ENCODE assay signal across 8 cellular contexts in genomic region chr2:153163055-153163454, GRCh38.
A peak's percentile ranks its signal among the peaks of the same experiment; 100 is the strongest.
DNase-seq lines count a peak whose midpoint lies in the region; ATAC-seq and TF ChIP-seq lines count a peak whose summit lies in the region.

No MANE protein-coding gene starts in this region.

- no peak overlapping the region for H3K56ac ChIP-seq in IMR-90 (ENCODE audit: extremely low read depth, insufficient read depth, low read length)

- in situ Hi-C loops in IMR-90 (cut with MboI; ENCODE audit: low sequenced_read_pairs): no loop called here

- no peak overlapping the region for H2AK9ac ChIP-seq in IMR-90 (replicated peaks; ENCODE audit: low read depth, low read length, poor library complexity)

- no peak overlapping the region for H3K27ac ChIP-seq in IMR-90 (ENCODE audit: insufficient read depth, low read length)

- no peaks in the 10 kb centered on the region for H3K27me3 ChIP-seq in IMR-90 (ENCODE audit: control insufficient read depth, insufficient read depth, low read length)

- H3K4me1 Mint-ChIP-seq in stimulated activated effector memory CD8-positive, alpha-beta T cell treated with anti-CD3 and anti-CD28 coated beads, Interleukin-12 subunit alpha, Interleukin-12 subunit beta, amount 100 ng/mL, for 72 hours: no peaks in the 10 kb centered on the region

- DNase-seq in IMR-90 (no peak), RPMI8226 (peak; percentile 24), iPS-NIHi11 (ENCODE audit: low spot score) (peak; percentile 57), ecto neural progenitor cell (ENCODE audit: low spot score) (no peak)
- DNase-seq in stimulated activated effector memory CD8-positive, alpha-beta T cell treated with anti-CD3 and anti-CD28 coated beads, Interleukin-12 subunit alpha, Interleukin-12 subunit beta, amount 100 ng/mL, for 72 hours (ENCODE audit: low spot score in 2 of 2): no peak

- ATAC-seq in IMR-90 (ENCODE audit: low read depth) (no peak), GM21717 (IDR thresholded peaks at IDR 0.05; ENCODE audit: unreplicated experiment) (no peak), GM19463 (IDR thresholded peaks at IDR 0.05; ENCODE audit: unreplicated experiment) (no peak)
- ATAC-seq in stimulated activated effector memory CD8-positive, alpha-beta T cell treated with anti-CD3 and anti-CD28 coated beads, Interleukin-12 subunit alpha, Interleukin-12 subunit beta, amount 100 ng/mL, for 72 hours: no peak

- POLR2A ChIA-PET in IMR-90 (lab: Charles Lee; ENCODE audit: unreplicated experiment): no interaction called here

- dilution Hi-C loops in IMR-90 (cut with HindIII; ENCODE audit: low sequenced_read_pairs, unreplicated experiment): no loop called here

- no peaks in the 10 kb centered on the region for H3K4me1 ChIP-seq in IMR-90 (ENCODE audit: control insufficient read depth, insufficient read depth, low read length)

- H3K27ac Mint-ChIP-seq in stimulated activated effector memory CD8-positive, alpha-beta T cell treated with anti-CD3 and anti-CD28 coated beads, Interleukin-12 subunit alpha, Interleukin-12 subunit beta, amount 100 ng/mL, for 72 hours: no peak overlapping the region

- no peak overlapping the region for H2AK5ac ChIP-seq in IMR-90 (ENCODE audit: low read depth, low read length)

- no peak overlapping the region for H4K91ac ChIP-seq in IMR-90 (ENCODE audit: insufficient read depth, low read depth, low read length)

- TF ChIP-seq POLR2A in IMR-90 (IDR thresholded peaks at IDR 0.05; ENCODE audit: low read depth, low read length): no peak

- no peaks in the 10 kb centered on the region for H3K36me3 ChIP-seq in IMR-90 (ENCODE audit: control insufficient read depth, insufficient read depth, low read length)

- no peak overlapping the region for H2AFZ ChIP-seq in IMR-90 (replicated peaks; ENCODE audit: low read length, poor library complexity)

- CTCF ChIA-PET in IMR-90 (lab: Yijun Ruan, JAX): no interaction called here

- no peak overlapping the region for H3K4me3 ChIP-seq in IMR-90 (ENCODE audit: insufficient read depth, low read depth, low read length)

- H3K9me1 ChIP-seq in IMR-90 (ENCODE audit: insufficient read depth, low read length): no peaks in the 10 kb centered on the region

- no peak overlapping the region for H2BK5ac ChIP-seq in IMR-90 (ENCODE audit: low read depth, low read length, poor library complexity, severe bottlenecking)

- no peaks in the 10 kb centered on the region for H3K9me3 Mint-ChIP-seq in stimulated activated effector memory CD8-positive, alpha-beta T cell treated with anti-CD3 and anti-CD28 coated beads, Interleukin-12 subunit alpha, Interleukin-12 subunit beta, amount 100 ng/mL, for 72 hours

- no peak overlapping the region for H2BK15ac ChIP-seq in IMR-90 (ENCODE audit: low read depth, low read length)

- no TSS peak for BruUV-seq in IMR-90 (replicated peaks; lab: Mats Ljungman, UMichigan)

- H3K18ac ChIP-seq in IMR-90 (ENCODE audit: low read depth, low read length): no peak overlapping the region

- no peaks in the 10 kb centered on the region for H3K36me3 Mint-ChIP-seq in stimulated activated effector memory CD8-positive, alpha-beta T cell treated with anti-CD3 and anti-CD28 coated beads, Interleukin-12 subunit alpha, Interleukin-12 subunit beta, amount 100 ng/mL, for 72 hours

- TF ChIP-seq CTCF in GM12872 (IDR thresholded peaks at IDR 0.05; ENCODE audit: insufficient read depth, low read depth, low read length) (peak; percentile 56), IMR-90 (conservative IDR thresholded peaks at IDR 0.05; ENCODE audit: low read depth, low read length) (0 out of 2 replicates have a peak, but pooled peaks have one; percentile 14)

- H3K14ac ChIP-seq in IMR-90 (replicated peaks; ENCODE audit: low read depth, low read length): no peak overlapping the region

- no peak overlapping the region for H3K23ac ChIP-seq in IMR-90 (ENCODE audit: low read depth, low read length)

- H4K8ac ChIP-seq in IMR-90 (ENCODE audit: low read depth in 2 of 2, low read length in 2 of 2): no peak overlapping the region

- H3K4me3 Mint-ChIP-seq in stimulated activated effector memory CD8-positive, alpha-beta T cell treated with anti-CD3 and anti-CD28 coated beads, Interleukin-12 subunit alpha, Interleukin-12 subunit beta, amount 100 ng/mL, for 72 hours: no peak overlapping the region

- no peak overlapping the region for H3K4ac ChIP-seq in IMR-90 (ENCODE audit: low read depth, low read length)

- WGBS in IMR-90 (ENCODE audit: extremely low coverage in 2 of 2, insufficient read length in 1 of 2), 2 experiments: no CpG with 5 or more reads among the region's 2 CpGs

- H4K5ac ChIP-seq in IMR-90 (ENCODE audit: low read depth, low read length): no peak overlapping the region

- TF ChIP-seq RAD21 in IMR-90 (IDR thresholded peaks at IDR 0.05; ENCODE audit: low read length): no peak

- H2BK20ac ChIP-seq in IMR-90 (ENCODE audit: low read depth, low read length): no peak overlapping the region

- H3K9me3 ChIP-seq in IMR-90 (ENCODE audit: control insufficient read depth, insufficient read depth, low read length): no peaks in the 10 kb centered on the region

- H2BK120ac ChIP-seq in IMR-90 (ENCODE audit: low read depth, low read length): no peak overlapping the region

- no peak overlapping the region for H3K9ac ChIP-seq in IMR-90 (ENCODE audit: low read depth, low read length)

- no peak overlapping the region for H3K4me2 ChIP-seq in IMR-90 (ENCODE audit: low read depth, low read length)

- no peaks in the 10 kb centered on the region for H3K79me1 ChIP-seq in IMR-90 (ENCODE audit: low read depth in 1 of 2, low read length in 2 of 2)

- intact Hi-C loops in IMR-90 (cut with micrococcal nuclease): no loop called here

- no peaks in the 10 kb centered on the region for H4K20me1 ChIP-seq in IMR-90 (ENCODE audit: insufficient read depth, low read length)

TF ChIP-seq in IMR-90, 13 proteins besides CTCF, POLR2A, EP300 and RAD21:
- TF ChIP-seq CEBPB (IDR thresholded peaks at IDR 0.05; ENCODE audit: low read depth, low read length) (no peak), RCOR1 (IDR thresholded peaks at IDR 0.05; ENCODE audit: insufficient replicate concordance, low read length) (no peak), BHLHE40 (IDR thresholded peaks at IDR 0.05; ENCODE audit: low read depth, low read length) (no peak), CHD1 (IDR thresholded peaks at IDR 0.05; ENCODE audit: low read depth, low read length) (no peak), MXI1 (IDR thresholded peaks at IDR 0.05; ENCODE audit: borderline replicate concordance, low read depth, low read length) (no peak), FOS (IDR thresholded peaks at IDR 0.05; ENCODE audit: low read depth, low read length) (no peak), NFE2L2 (IDR thresholded peaks at IDR 0.05; ENCODE audit: low read depth, low read length) (no peak), MAFK (IDR thresholded peaks at IDR 0.05; ENCODE audit: low read depth, low read length) (no peak), SMC3 (IDR thresholded peaks at IDR 0.05; ENCODE audit: low read depth, low read length) (no peak), MAZ (IDR thresholded peaks at IDR 0.05; ENCODE audit: borderline replicate concordance, low read depth, low read length) (no peak), RFX5 (IDR thresholded peaks at IDR 0.05; ENCODE audit: low read depth, low read length) (no peak)
- TF ChIP-seq, protein P1, sequence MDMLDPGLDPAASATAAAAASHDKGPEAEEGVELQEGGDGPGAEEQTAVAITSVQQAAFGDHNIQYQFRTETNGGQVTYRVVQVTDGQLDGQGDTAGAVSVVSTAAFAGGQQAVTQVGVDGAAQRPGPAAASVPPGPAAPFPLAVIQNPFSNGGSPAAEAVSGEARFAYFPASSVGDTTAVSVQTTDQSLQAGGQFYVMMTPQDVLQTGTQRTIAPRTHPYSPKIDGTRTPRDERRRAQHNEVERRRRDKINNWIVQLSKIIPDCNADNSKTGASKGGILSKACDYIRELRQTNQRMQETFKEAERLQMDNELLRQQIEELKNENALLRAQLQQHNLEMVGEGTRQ (IDR thresholded peaks at IDR 0.05; ENCODE audit: low read depth, low read length): no peak
- TF ChIP-seq, protein P2, sequence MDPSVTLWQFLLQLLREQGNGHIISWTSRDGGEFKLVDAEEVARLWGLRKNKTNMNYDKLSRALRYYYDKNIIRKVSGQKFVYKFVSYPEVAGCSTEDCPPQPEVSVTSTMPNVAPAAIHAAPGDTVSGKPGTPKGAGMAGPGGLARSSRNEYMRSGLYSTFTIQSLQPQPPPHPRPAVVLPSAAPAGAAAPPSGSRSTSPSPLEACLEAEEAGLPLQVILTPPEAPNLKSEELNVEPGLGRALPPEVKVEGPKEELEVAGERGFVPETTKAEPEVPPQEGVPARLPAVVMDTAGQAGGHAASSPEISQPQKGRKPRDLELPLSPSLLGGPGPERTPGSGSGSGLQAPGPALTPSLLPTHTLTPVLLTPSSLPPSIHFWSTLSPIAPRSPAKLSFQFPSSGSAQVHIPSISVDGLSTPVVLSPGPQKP (IDR thresholded peaks at IDR 0.05; ENCODE audit: borderline replicate concordance, low read depth, low read length): no peak

Comparison
In these comparisons a context has a peak if more than half of its experiments do, and no peak if none do; other contexts are left out.
1. DNase-seq: peak in RPMI8226 (single experiment) and iPS-NIHi11 (single experiment); none in IMR-90 (single experiment), ecto neural progenitor cell (single experiment) and stimulated activated effector memory CD8-positive, alpha-beta T cell treated with anti-CD3 and anti-CD28 coated beads, Interleukin-12 subunit alpha, Interleukin-12 subunit beta, amount 100 ng/mL, for 72 hours (0 of 2).